8 cellular contexts compared by ENCODE assay signal in genomic region chr16:11613381-11614303, GRCh38. TPM values are rescaled to one million over a fixed set of nuclear protein-coding genes. Genes with fewer than 3 reads are reported as not detected.
DNase-seq lines count a peak whose midpoint lies in the region; ATAC-seq, FAIRE-seq and TF ChIP-seq lines count a peak whose summit lies in the region.

No MANE protein-coding gene starts in this region.

- 78 to 84% (median 83%) methylated on average over 20 of the region's 20 CpGs for WGBS in ovary, 3 donors

- TF ChIP-seq POLR2A in GM12891 (IDR thresholded peaks at IDR 0.05; ENCODE audit: low read depth, low read length) (no peak), breast epithelium (IDR thresholded peaks at IDR 0.05) (no peak), ovary (IDR thresholded peaks at IDR 0.05) (no peak)

- DNase-seq in GM12891 (ENCODE audit: insufficient read length, low spot score): no peak
- peak; percentile 63 for DNase-seq in HT-29 (ENCODE audit: low spot score)
- no peak for DNase-seq in breast epithelium (ENCODE audit: low spot score in 2 of 2)
- peak; percentile 58 for DNase-seq in naive B cell
- no peak for DNase-seq in NCI-H446 treated with DMSO at 0.1 percent for 48 hours (lab: John Stamatoyannopoulos, UW)
- no peak for DNase-seq in ovary
- no peak for DNase-seq in NCI-H748 treated with DMSO at 0.1 percent for 48 hours (lab: John Stamatoyannopoulos, UW)
- DNase-seq in activated naive CD4-positive, alpha-beta T cell treated with anti-CD3 and anti-CD28 coated beads, Interleukin-2, amount 10 ng/mL, durations not matched to agents 7 days and 5 days: no peak

- H3K4me1 ChIP-seq in breast epithelium: peaks cover 0 to 9% of the 10 kb centered on the region in 2 donors
- H3K4me1 ChIP-seq in ovary (ENCODE audit: insufficient read depth): no peaks in the 10 kb centered on the region

- no peak for TF ChIP-seq CTCF in breast epithelium (IDR thresholded peaks at IDR 0.05)
- TF ChIP-seq CTCF in ovary (IDR thresholded peaks at IDR 0.05): no peak

- peaks cover 0 to 15% (median 0%) of the 10 kb centered on the region in 3 donors for H3K27me3 Mint-ChIP-seq in naive B cell
- H3K27me3 Mint-ChIP-seq in activated naive CD4-positive, alpha-beta T cell treated with anti-CD3 and anti-CD28 coated beads, Interleukin-2, amount 10 ng/mL, durations not matched to agents 7 days and 5 days: peaks cover 46% of the 10 kb centered on the region

- CTCF ChIA-PET in activated naive CD4-positive, alpha-beta T cell treated with anti-CD3 and anti-CD28 coated beads, Interleukin-2, amount 10 ng/mL, durations not matched to agents 7 days and 5 days (lab: Charles Lee): no interaction called here

- H3K9me3 ChIP-seq in breast epithelium (no peaks in the 10 kb centered on the region), ovary (no peaks in the 10 kb centered on the region)

- peak; percentile 85 for FAIRE-seq in GM12891 (lab: Jason Lieb, UNC)

- intact Hi-C loops in breast epithelium (cut with DNase I; ENCODE audit: low total_unique reads) (no loop called here), ovary (cut with DNase I) (no loop called here)

- H3K4me3 Mint-ChIP-seq in naive B cell: peak overlapping the region in 7 of 8 donors; percentile 61 to 85 (median 81)
- H3K4me3 Mint-ChIP-seq in activated naive CD4-positive, alpha-beta T cell treated with anti-CD3 and anti-CD28 coated beads, Interleukin-2, amount 10 ng/mL, durations not matched to agents 7 days and 5 days: no peak overlapping the region

- no peak for TF ChIP-seq EP300 in ovary (IDR thresholded peaks at IDR 0.05)

- H3K9me3 Mint-ChIP-seq in naive B cell: no peaks in the 10 kb centered on the region
- H3K9me3 Mint-ChIP-seq in activated naive CD4-positive, alpha-beta T cell treated with anti-CD3 and anti-CD28 coated beads, Interleukin-2, amount 10 ng/mL, durations not matched to agents 7 days and 5 days: no peaks in the 10 kb centered on the region

- H3K4me1 Mint-ChIP-seq in naive B cell: peaks cover 32 to 53% (median 38%) of the 10 kb centered on the region in 3 donors
- H3K4me1 Mint-ChIP-seq in activated naive CD4-positive, alpha-beta T cell treated with anti-CD3 and anti-CD28 coated beads, Interleukin-2, amount 10 ng/mL, durations not matched to agents 7 days and 5 days: peaks cover 39% of the 10 kb centered on the region

- H3K36me3 ChIP-seq in breast epithelium (no peaks in the 10 kb centered on the region), ovary (no peaks in the 10 kb centered on the region)

- ATAC-seq in naive B cell (ENCODE audit: low read depth in 2 of 2): peak; percentile 77 to 83

- H3K27ac ChIP-seq in breast epithelium (peak overlapping the region; percentile 57 to 89), ovary (no peak overlapping the region)

- H3K36me3 Mint-ChIP-seq in naive B cell: no peaks in the 10 kb centered on the region
- H3K36me3 Mint-ChIP-seq in activated naive CD4-positive, alpha-beta T cell treated with anti-CD3 and anti-CD28 coated beads, Interleukin-2, amount 10 ng/mL, durations not matched to agents 7 days and 5 days: peaks cover 3% of the 10 kb centered on the region

- H3K4me3 ChIP-seq in breast epithelium: no peak overlapping the region
- H3K4me3 ChIP-seq in ovary: no peak overlapping the region

- H3K27me3 ChIP-seq in breast epithelium (no peaks in the 10 kb centered on the region), ovary (no peaks in the 10 kb centered on the region)

- H3K27ac Mint-ChIP-seq in naive B cell: peak overlapping the region; percentile 65 to 95 (median 86)
- no peak overlapping the region for H3K27ac Mint-ChIP-seq in activated naive CD4-positive, alpha-beta T cell treated with anti-CD3 and anti-CD28 coated beads, Interleukin-2, amount 10 ng/mL, durations not matched to agents 7 days and 5 days

TF ChIP-seq in GM12891, 5 proteins besides CTCF, POLR2A, EP300 and RAD21:
- TF ChIP-seq SPI1 (IDR thresholded peaks at IDR 0.05; ENCODE audit: low read depth, low read length): 0 out of 2 replicates have a peak, but pooled peaks have one; percentile 35
- no peak for TF ChIP-seq PAX5 (IDR thresholded peaks at IDR 0.05; ENCODE audit: insufficient read depth, low read length, severe bottlenecking)
- TF ChIP-seq TAF1 (IDR thresholded peaks at IDR 0.05; ENCODE audit: low read depth, low read length): peak; percentile 23; the same call in 1 of the 2 replicates

RNA-seq across cellular contexts. Expression of gene LITAF, which starts 26.9 kb away (rescaled TPM):
- 159 TPM for polyA plus RNA-seq in GM12891 (2012; ENCODE audit: low read depth, missing spikeins)
- total RNA-seq in HT-29 (2014; rRNA removed; shearing (Covaris generic)): 116 and 128 TPM in 2 replicates
- total RNA-seq in breast epithelium: 100 to 1,000 TPM in 1 of 3 donors, 10 to 100 TPM in 2; 50.6 to 109 (median 59.0) TPM
- 100 to 1,000 TPM; 275 to 379 (median 304) TPM for polyA plus RNA-seq in naive B cell (ENCODE audit: low read depth in 6 of 6)
- total RNA-seq in ovary: 100 to 1,000 TPM in 4 of 7 donors, 10 to 100 TPM in 3; 39.7 to 169 (median 105) TPM
- polyA plus RNA-seq in ovary: 100 to 1,000 TPM in 1 of 2 donors, 10 to 100 TPM in 1; 49.1 to 139 TPM

RNA-seq across cellular contexts. Expression of gene SNN, which starts 54.6 kb away (rescaled TPM):
- polyA plus RNA-seq in GM12891 (2012; ENCODE audit: low read depth, missing spikeins): 38.7 TPM
- 13.3 and 13.4 TPM in 2 replicates for total RNA-seq in HT-29 (2014; rRNA removed; shearing (Covaris generic))
- total RNA-seq in breast epithelium: 10 to 100 TPM; 16.4 to 68.3 (median 18.7) TPM
- polyA plus RNA-seq in naive B cell (ENCODE audit: low read depth in 6 of 6): 10 to 100 TPM; 53.0 to 82.7 (median 67.7) TPM
- 10 to 100 TPM in 6 of 7 donors, 1 to 10 TPM in 1; 8.0 to 40.3 (median 24.7) TPM for total RNA-seq in ovary
- polyA plus RNA-seq in ovary: 10 to 100 TPM; 18.0 to 18.3 TPM

Comparison
In these comparisons a context has a peak if more than half of its experiments do, and no peak if none do; other contexts are left out.
1. DNase-seq: peak in HT-29 (single experiment) and naive B cell (single experiment); none in GM12891 (single experiment), breast epithelium (0 of 2), NCI-H446 treated with DMSO at 0.1 percent for 48 hours (single experiment), ovary (0 of 5), NCI-H748 treated with DMSO at 0.1 percent for 48 hours (single experiment) and activated naive CD4-positive, alpha-beta T cell treated with anti-CD3 and anti-CD28 coated beads, Interleukin-2, amount 10 ng/mL, durations not matched to agents 7 days and 5 days (single experiment).
2. H3K27ac ChIP-seq: peak in breast epithelium (2 of 2); none in ovary (0 of 2).